Comparison of ENCODE assay signal across 9 cellular contexts in genomic region chr17:48374650-48375230, GRCh38. TPM values are rescaled to one million over a fixed set of nuclear protein-coding genes. Genes with fewer than 3 reads are reported as not detected.
DNase-seq lines count a peak whose midpoint lies in the region; ATAC-seq lines count a peak whose summit lies in the region.
"Had no signal": no experiment of that assay in that cellular context is flagged by ENCODE, and none has a peak within 500 bp of the region (broad histone marks: within the 10 kb centered on the region; RNA-seq: fewer than 3 reads in every experiment).

No MANE protein-coding gene starts in this region.

- H3K4me3 Mint-ChIP-seq in activated CD4-positive, alpha-beta memory T cell treated with anti-CD3 and anti-CD28 coated beads for 36 hours = no peak overlapping the region
- no peak overlapping the region for H3K4me3 Mint-ChIP-seq in immature natural killer cell
- H3K4me3 Mint-ChIP-seq: stimulated activated naive CD8-positive, alpha-beta T cell treated with anti-CD3 and anti-CD28 coated beads, Interleukin-15, Interleukin-2, amounts not matched to agents 100 ng/mL and 50 ng/mL, for 24 hours had no signal

- no peak overlapping the region for H3K27ac Mint-ChIP-seq in activated CD4-positive, alpha-beta memory T cell treated with anti-CD3 and anti-CD28 coated beads for 36 hours
- H3K27ac Mint-ChIP-seq in immature natural killer cell = peak overlapping the region in 2 of 6 donors; percentile 67 to 75
- H3K27ac Mint-ChIP-seq: stimulated activated naive CD8-positive, alpha-beta T cell treated with anti-CD3 and anti-CD28 coated beads, Interleukin-15, Interleukin-2, amounts not matched to agents 100 ng/mL and 50 ng/mL, for 24 hours had no signal

- intact Hi-C loops in activated CD4-positive, alpha-beta memory T cell treated with anti-CD3 and anti-CD28 coated beads for 36 hours (cut with micrococcal nuclease) = no loop called here

- H3K9me3 Mint-ChIP-seq in activated CD4-positive, alpha-beta memory T cell treated with anti-CD3 and anti-CD28 coated beads for 36 hours = no peaks in the 10 kb centered on the region
- no peaks in the 10 kb centered on the region for H3K9me3 Mint-ChIP-seq in immature natural killer cell
- H3K9me3 Mint-ChIP-seq: stimulated activated naive CD8-positive, alpha-beta T cell treated with anti-CD3 and anti-CD28 coated beads, Interleukin-15, Interleukin-2, amounts not matched to agents 100 ng/mL and 50 ng/mL, for 24 hours had no signal

- peaks cover 26% of the 10 kb centered on the region for H3K4me1 Mint-ChIP-seq in activated CD4-positive, alpha-beta memory T cell treated with anti-CD3 and anti-CD28 coated beads for 36 hours (ENCODE audit: low read depth)
- peaks cover 16 to 40% of the 10 kb centered on the region in 2 donors for H3K4me1 Mint-ChIP-seq in immature natural killer cell

- H3K36me3 Mint-ChIP-seq in activated CD4-positive, alpha-beta memory T cell treated with anti-CD3 and anti-CD28 coated beads for 36 hours = peaks cover 3% of the 10 kb centered on the region
- peaks cover 0 to 6% (median 4%) of the 10 kb centered on the region in 3 donors for H3K36me3 Mint-ChIP-seq in immature natural killer cell

- DNase-seq in activated effector memory CD4-positive, alpha-beta T cell treated with anti-CD3 and anti-CD28 coated beads, Interleukin-2, amount 50 U/mL, for 16 hours = peak; percentile 69
- no peak for DNase-seq in activated effector memory CD4-positive, alpha-beta T cell treated with Interleukin-2 at 50 U/mL for 16 hours
- DNase-seq in NCI-H1092 treated with DMSO at 0.1 percent for 48 hours (lab: John Stamatoyannopoulos, UW) = peak; percentile 38
- peak; percentile 51 for DNase-seq in activated CD4-positive, alpha-beta memory T cell treated with anti-CD3 and anti-CD28 coated beads for 36 hours
- peak; percentile 30 to 41 (median 33) for DNase-seq in immature natural killer cell
- no peak for DNase-seq in middle frontal gyrus (ENCODE audit: extremely low spot score, low spot score)

- H3K27me3 Mint-ChIP-seq in activated CD4-positive, alpha-beta memory T cell treated with anti-CD3 and anti-CD28 coated beads for 36 hours = no peaks in the 10 kb centered on the region
- H3K27me3 Mint-ChIP-seq in immature natural killer cell (ENCODE audit: low read depth in 3 of 3) = no peaks in the 10 kb centered on the region
- H3K27me3 Mint-ChIP-seq: stimulated activated naive CD8-positive, alpha-beta T cell treated with anti-CD3 and anti-CD28 coated beads, Interleukin-15, Interleukin-2, amounts not matched to agents 100 ng/mL and 50 ng/mL, for 24 hours had no signal

- ATAC-seq in HG02798 (IDR thresholded peaks at IDR 0.05; ENCODE audit: poor library complexity, unreplicated experiment) (no peak), HG02884 (IDR thresholded peaks at IDR 0.05; ENCODE audit: unreplicated experiment) (no peak)

- POLR2A ChIA-PET in activated CD4-positive, alpha-beta memory T cell treated with anti-CD3 and anti-CD28 coated beads for 36 hours (lab: Charles Lee) = no interaction called here

- CTCF ChIA-PET in activated CD4-positive, alpha-beta memory T cell treated with anti-CD3 and anti-CD28 coated beads for 36 hours (lab: Charles Lee) = interaction anchor here (0.7 to 2.5 kb wide), 5 partner anchors 9 to 35 kb away, joined by 3 to 10 read pairs (median 3); no protein-coding TSS in a partner anchor

RNA-seq across cellular contexts. Expression of gene SKAP1, which starts 55.3 kb away (rescaled TPM):
- total RNA-seq in activated CD4-positive, alpha-beta memory T cell treated with anti-CD3 and anti-CD28 coated beads for 36 hours = 10 to 100 TPM; 71.7 to 77.6 TPM
- 100 to 1,000 TPM; 325 to 458 (median 329) TPM for polyA plus RNA-seq in immature natural killer cell

Comparison
In these comparisons a context has a peak if more than half of its experiments do, and no peak if none do; other contexts are left out.
1. DNase-seq: peak in activated effector memory CD4-positive, alpha-beta T cell treated with anti-CD3 and anti-CD28 coated beads, Interleukin-2, amount 50 U/mL, for 16 hours (single experiment), NCI-H1092 treated with DMSO at 0.1 percent for 48 hours (single experiment), activated CD4-positive, alpha-beta memory T cell treated with anti-CD3 and anti-CD28 coated beads for 36 hours (single experiment) and immature natural killer cell (3 of 3); none in activated effector memory CD4-positive, alpha-beta T cell treated with Interleukin-2 at 50 U/mL for 16 hours (single experiment) and middle frontal gyrus (single experiment).